In genomic region chr22:24170189-24170588, GRCh38 we compare ENCODE assay signal across 2 cellular contexts.
TF ChIP-seq lines count a peak whose summit lies in the region.

No MANE protein-coding gene starts in this region.

TF ChIP-seq in SK-N-SH, 30 proteins besides CTCF, POLR2A, EP300 and RAD21 (continued from another document):
- TF ChIP-seq ELF1 (IDR thresholded peaks at IDR 0.05) (no peak), USF2 (IDR thresholded peaks at IDR 0.05; ENCODE audit: borderline replicate concordance, low read depth, low read length) (no peak), TCF12 (IDR thresholded peaks at IDR 0.05) (no peak), REST (IDR thresholded peaks at IDR 0.05; ENCODE audit: low read depth, low read length) (no peak), SMC3 (IDR thresholded peaks at IDR 0.05; ENCODE audit: low read depth, low read length) (no peak), POLR2AphosphoS5 (IDR thresholded peaks at IDR 0.05; ENCODE audit: low read depth, low read length) (no peak), MAX (IDR thresholded peaks at IDR 0.05; ENCODE audit: low read depth) (no peak), TEAD4 (IDR thresholded peaks at IDR 0.05; ENCODE audit: borderline replicate concordance, insufficient read depth) (no peak)
TF ChIP-seq in SK-N-SH: peak in this region for 0.

TF ChIP-seq in SK-N-SH treated with all-trans-retinoic acid at 6 μM for 48 hours, 23 proteins besides CTCF, POLR2A, EP300 and RAD21 (continued from another document):
- no peak for TF ChIP-seq CSRNP3 (CRISPR knock-in tag; IDR thresholded peaks at IDR 0.05)
- no peak for TF ChIP-seq ZFP30 (CRISPR knock-in tag; IDR thresholded peaks at IDR 0.05)
- no peak for TF ChIP-seq CSDC2 (CRISPR knock-in tag; IDR thresholded peaks at IDR 0.05)
